In the genomic region with DNA sequence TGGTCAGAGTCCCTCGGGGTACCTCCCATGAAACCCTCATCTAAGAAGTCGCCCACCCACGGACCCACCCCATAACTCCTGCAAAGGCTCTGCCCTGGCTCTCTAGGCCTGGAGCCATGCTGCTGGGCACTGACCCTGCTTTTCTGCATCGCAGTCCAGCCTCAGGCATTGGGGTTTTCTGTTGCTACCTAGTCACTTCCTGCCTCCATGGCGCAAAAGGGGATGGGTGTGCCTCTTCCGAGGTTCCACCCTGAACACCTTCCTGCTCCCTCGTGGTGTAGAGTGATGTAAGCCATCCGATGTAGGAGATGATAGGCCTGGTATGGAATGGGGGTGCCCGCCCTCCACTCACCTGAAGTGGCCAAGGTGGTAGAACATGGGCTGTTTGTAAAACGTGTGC, we compare ENCODE assay signal across 8 cellular contexts. TPM values are rescaled to one million over a fixed set of nuclear protein-coding genes. Genes with fewer than 3 reads are reported as not detected.
DNase-seq lines count a peak whose midpoint lies in the region; ATAC-seq, FAIRE-seq and TF ChIP-seq lines count a peak whose summit lies in the region.
"Not testable (repeated sequence)": the region's sequence is repeated elsewhere in the genome, so short reads cannot be mapped to it uniquely, and the experiment has no call there.

No MANE protein-coding gene starts in this region.

- not testable (repeated sequence) for H4K20me1 ChIP-seq in endothelial cell of umbilical vein (replicated peaks; ENCODE audit: control insufficient read depth, extremely low read depth, insufficient read depth, low read length)

- H3K9me3 ChIP-seq in CD4-positive, alpha-beta memory T cell (ENCODE audit: control insufficient read depth in 1 of 2, low read length in 2 of 2); RWPE2 (ENCODE audit: severe bottlenecking); endothelial cell of umbilical vein (replicated peaks; ENCODE audit: control insufficient read depth, insufficient read depth, low read length); neutrophil: not testable (repeated sequence)

- not testable (repeated sequence) for H3K27ac ChIP-seq in CD4-positive, alpha-beta memory T cell (ENCODE audit: low read depth, low read length); RWPE2 (ENCODE audit: poor library complexity, severe bottlenecking); endothelial cell of umbilical vein (ENCODE audit: insufficient read depth, low read depth, low read length)
- peak overlapping the region; percentile 82 for H3K27ac ChIP-seq in neutrophil

- not testable (repeated sequence) for H3K27me3 Mint-ChIP-seq in CD4-positive, alpha-beta memory T cell; activated CD4-positive, alpha-beta T cell treated with anti-CD3 and anti-CD28 coated beads for 36 hours; activated CD8-positive, alpha-beta T cell treated with anti-CD3 and anti-CD28 coated beads for 36 hours; activated T-helper 1 cell treated with anti-CD3 and anti-CD28 coated beads, Interleukin-12 subunit alpha, Interleukin-12 subunit beta, Interleukin-2, Interleukin-4 antibody, amounts not matched to agents 30 ng/mL and 10 ng/mL and 1 ng/mL, durations not matched to agents 14 hours and 24 hours and 36 hours (ENCODE audit: insufficient read depth); activated naive CD8-positive, alpha-beta T cell treated with anti-CD3 and anti-CD28 coated beads, Interleukin-2, amount 10 ng/mL, durations not matched to agents 7 days and 5 days

- peak overlapping the region; percentile 72 to 98 (median 95) for H3K27ac Mint-ChIP-seq in CD4-positive, alpha-beta memory T cell
- H3K27ac Mint-ChIP-seq in activated CD4-positive, alpha-beta T cell treated with anti-CD3 and anti-CD28 coated beads for 36 hours; activated naive CD8-positive, alpha-beta T cell treated with anti-CD3 and anti-CD28 coated beads, Interleukin-2, amount 10 ng/mL, durations not matched to agents 7 days and 5 days: not testable (repeated sequence)
- peak overlapping the region; percentile 0 for H3K27ac Mint-ChIP-seq in activated CD8-positive, alpha-beta T cell treated with anti-CD3 and anti-CD28 coated beads for 36 hours
- H3K27ac Mint-ChIP-seq in activated T-helper 1 cell treated with anti-CD3 and anti-CD28 coated beads, Interleukin-12 subunit alpha, Interleukin-12 subunit beta, Interleukin-2, Interleukin-4 antibody, amounts not matched to agents 30 ng/mL and 10 ng/mL and 1 ng/mL, durations not matched to agents 14 hours and 24 hours and 36 hours: peak overlapping the region; percentile 82

- not testable (repeated sequence) for H3K9me1 ChIP-seq in endothelial cell of umbilical vein (replicated peaks; ENCODE audit: control insufficient read depth, extremely low read depth, insufficient read depth, low read length)

- peaks cover 23% of the 10 kb centered on the region for H3K4me1 ChIP-seq in CD4-positive, alpha-beta memory T cell (ENCODE audit: insufficient read depth, low read length)
- H3K4me1 ChIP-seq in RWPE2 (ENCODE audit: insufficient read depth, poor library complexity, severe bottlenecking); endothelial cell of umbilical vein (ENCODE audit: control insufficient read depth, extremely low read depth, insufficient read depth, low read length): not testable (repeated sequence)
- H3K4me1 ChIP-seq in neutrophil (ENCODE audit: control insufficient read depth in 1 of 2, insufficient read depth in 1 of 2, low read depth in 1 of 2, low read length in 1 of 2): peaks cover 62 to 78% of the 10 kb centered on the region in 2 experiments

- ATAC-seq in RWPE2 (ENCODE audit: low read depth): 0 out of 3 replicates have a peak, but pooled peaks have one; percentile 7
- ATAC-seq in activated CD4-positive, alpha-beta T cell treated with anti-CD3 and anti-CD28 coated beads for 36 hours: peak; percentile 31
- ATAC-seq in activated CD8-positive, alpha-beta T cell treated with anti-CD3 and anti-CD28 coated beads for 36 hours: peak; percentile 34
- peak; percentile 20 for ATAC-seq in activated naive CD8-positive, alpha-beta T cell treated with anti-CD3 and anti-CD28 coated beads, Interleukin-2, amount 10 ng/mL, durations not matched to agents 7 days and 5 days (ENCODE audit: low read depth)

- H3K36me3 ChIP-seq in CD4-positive, alpha-beta memory T cell (ENCODE audit: insufficient read depth, low read length); RWPE2 (ENCODE audit: low read depth); endothelial cell of umbilical vein (ENCODE audit: control insufficient read depth in 2 of 2, extremely low read depth in 1 of 2, insufficient read depth in 2 of 2, low read length in 2 of 2): not testable (repeated sequence)
- H3K36me3 ChIP-seq in neutrophil: peaks cover 14% of the 10 kb centered on the region

- FAIRE-seq in endothelial cell of umbilical vein (lab: Jason Lieb, UNC): peak; percentile 64

- peak overlapping the region in 7 of 8 donors; percentile 5 to 76 (median 44) for H3K4me3 Mint-ChIP-seq in CD4-positive, alpha-beta memory T cell
- H3K4me3 Mint-ChIP-seq in activated CD4-positive, alpha-beta T cell treated with anti-CD3 and anti-CD28 coated beads for 36 hours; activated CD8-positive, alpha-beta T cell treated with anti-CD3 and anti-CD28 coated beads for 36 hours; activated T-helper 1 cell treated with anti-CD3 and anti-CD28 coated beads, Interleukin-12 subunit alpha, Interleukin-12 subunit beta, Interleukin-2, Interleukin-4 antibody, amounts not matched to agents 30 ng/mL and 10 ng/mL and 1 ng/mL, durations not matched to agents 14 hours and 24 hours and 36 hours; activated naive CD8-positive, alpha-beta T cell treated with anti-CD3 and anti-CD28 coated beads, Interleukin-2, amount 10 ng/mL, durations not matched to agents 7 days and 5 days: not testable (repeated sequence)

- not testable (repeated sequence) for TF ChIP-seq POLR2A in endothelial cell of umbilical vein (IDR thresholded peaks at IDR 0.05; ENCODE audit: low read depth, low read length)

- peak in 3 of 5 donors; percentile 17 to 29 (median 22) for DNase-seq in CD4-positive, alpha-beta memory T cell
- not testable (repeated sequence) for DNase-seq in RWPE2 (ENCODE audit: low spot score); activated CD4-positive, alpha-beta T cell treated with anti-CD3 and anti-CD28 coated beads for 36 hours; activated CD8-positive, alpha-beta T cell treated with anti-CD3 and anti-CD28 coated beads for 36 hours; activated T-helper 1 cell treated with anti-CD3 and anti-CD28 coated beads, Interleukin-12 subunit alpha, Interleukin-12 subunit beta, Interleukin-2, Interleukin-4 antibody, amounts not matched to agents 30 ng/mL and 10 ng/mL and 1 ng/mL, durations not matched to agents 14 hours and 24 hours and 36 hours (ENCODE audit: low spot score); activated naive CD8-positive, alpha-beta T cell treated with anti-CD3 and anti-CD28 coated beads, Interleukin-2, amount 10 ng/mL, durations not matched to agents 7 days and 5 days; endothelial cell of umbilical vein (ENCODE audit: low read depth, low spot score)

- not testable (repeated sequence) for H3K4me2 ChIP-seq in endothelial cell of umbilical vein (ENCODE audit: insufficient read depth, low read length)

- H3K79me2 ChIP-seq in endothelial cell of umbilical vein (ENCODE audit: control insufficient read depth, insufficient read depth, low read length): not testable (repeated sequence)

- intact Hi-C loops in CD4-positive, alpha-beta memory T cell (cut with micrococcal nuclease); activated CD4-positive, alpha-beta T cell treated with anti-CD3 and anti-CD28 coated beads for 36 hours (cut with DNase I, micrococcal nuclease); activated CD8-positive, alpha-beta T cell treated with anti-CD3 and anti-CD28 coated beads for 36 hours (cut with micrococcal nuclease); activated T-helper 1 cell treated with anti-CD3 and anti-CD28 coated beads, Interleukin-12 subunit alpha, Interleukin-12 subunit beta, Interleukin-2, Interleukin-4 antibody, amounts not matched to agents 30 ng/mL and 10 ng/mL and 1 ng/mL, durations not matched to agents 14 hours and 24 hours and 36 hours (cut with micrococcal nuclease); endothelial cell of umbilical vein (cut with micrococcal nuclease): not testable (repeated sequence)

- H3K9ac ChIP-seq in endothelial cell of umbilical vein (replicated peaks; ENCODE audit: extremely low read depth, insufficient read depth, low read length): not testable (repeated sequence)

- not testable (repeated sequence) for TF ChIP-seq CTCF in RWPE2 (IDR thresholded peaks at IDR 0.05; ENCODE audit: poor library complexity, severe bottlenecking); activated CD8-positive, alpha-beta T cell treated with anti-CD3 and anti-CD28 coated beads for 36 hours (IDR thresholded peaks at IDR 0.05); endothelial cell of umbilical vein (IDR thresholded peaks at IDR 0.05; ENCODE audit: extremely low read depth in 1 of 2, insufficient read depth in 1 of 2, low read depth in 1 of 2, low read length in 2 of 2); neutrophil (IDR thresholded peaks at IDR 0.05)

- BruUV-seq in endothelial cell of umbilical vein (replicated peaks; lab: Mats Ljungman, UMichigan): not testable (repeated sequence)

- H3K4me1 Mint-ChIP-seq in CD4-positive, alpha-beta memory T cell: peaks cover 15 to 25% (median 20%) of the 10 kb centered on the region in 4 donors
- peaks cover 24% of the 10 kb centered on the region for H3K4me1 Mint-ChIP-seq in activated CD4-positive, alpha-beta T cell treated with anti-CD3 and anti-CD28 coated beads for 36 hours
- H3K4me1 Mint-ChIP-seq in activated CD8-positive, alpha-beta T cell treated with anti-CD3 and anti-CD28 coated beads for 36 hours (ENCODE audit: low read depth): peaks cover 22% of the 10 kb centered on the region
- H3K4me1 Mint-ChIP-seq in activated T-helper 1 cell treated with anti-CD3 and anti-CD28 coated beads, Interleukin-12 subunit alpha, Interleukin-12 subunit beta, Interleukin-2, Interleukin-4 antibody, amounts not matched to agents 30 ng/mL and 10 ng/mL and 1 ng/mL, durations not matched to agents 14 hours and 24 hours and 36 hours (ENCODE audit: low read depth): peaks cover 20% of the 10 kb centered on the region
- peaks cover 19% of the 10 kb centered on the region for H3K4me1 Mint-ChIP-seq in activated naive CD8-positive, alpha-beta T cell treated with anti-CD3 and anti-CD28 coated beads, Interleukin-2, amount 10 ng/mL, durations not matched to agents 7 days and 5 days

- H3K9me3 Mint-ChIP-seq in CD4-positive, alpha-beta memory T cell; activated CD4-positive, alpha-beta T cell treated with anti-CD3 and anti-CD28 coated beads for 36 hours (ENCODE audit: low read depth); activated CD8-positive, alpha-beta T cell treated with anti-CD3 and anti-CD28 coated beads for 36 hours; activated T-helper 1 cell treated with anti-CD3 and anti-CD28 coated beads, Interleukin-12 subunit alpha, Interleukin-12 subunit beta, Interleukin-2, Interleukin-4 antibody, amounts not matched to agents 30 ng/mL and 10 ng/mL and 1 ng/mL, durations not matched to agents 14 hours and 24 hours and 36 hours; activated naive CD8-positive, alpha-beta T cell treated with anti-CD3 and anti-CD28 coated beads, Interleukin-2, amount 10 ng/mL, durations not matched to agents 7 days and 5 days: not testable (repeated sequence)

- not testable (repeated sequence) for H3K4me3 ChIP-seq in CD4-positive, alpha-beta memory T cell (ENCODE audit: low read length in 2 of 2); RWPE2 (ENCODE audit: severe bottlenecking); endothelial cell of umbilical vein (replicated peaks in 1 of 3; ENCODE audit: insufficient read depth in 1 of 3, low read depth in 1 of 3, low read length in 3 of 3)
- peak overlapping the region in 1 of 2 experiments; percentile 29 for H3K4me3 ChIP-seq in neutrophil (ENCODE audit: low read depth in 1 of 2, low read length in 1 of 2)

- CTCF ChIA-PET in CD4-positive, alpha-beta memory T cell (lab: Charles Lee; ENCODE audit: partially characterized antibody): interaction anchor here (1.2 kb wide), 1 partner anchor 12 kb away, joined by 3 read pairs; no protein-coding TSS in a partner anchor
- CTCF ChIA-PET in activated CD4-positive, alpha-beta T cell treated with anti-CD3 and anti-CD28 coated beads for 36 hours (lab: Charles Lee); activated CD8-positive, alpha-beta T cell treated with anti-CD3 and anti-CD28 coated beads for 36 hours (lab: Charles Lee); endothelial cell of umbilical vein (lab: Charles Lee): not testable (repeated sequence)

- POLR2A ChIA-PET in CD4-positive, alpha-beta memory T cell (lab: Charles Lee; ENCODE audit: partially characterized antibody); activated CD4-positive, alpha-beta T cell treated with anti-CD3 and anti-CD28 coated beads for 36 hours (lab: Charles Lee); activated CD8-positive, alpha-beta T cell treated with anti-CD3 and anti-CD28 coated beads for 36 hours (lab: Charles Lee); activated naive CD8-positive, alpha-beta T cell treated with anti-CD3 and anti-CD28 coated beads, Interleukin-2, amount 10 ng/mL, durations not matched to agents 7 days and 5 days (lab: Charles Lee); endothelial cell of umbilical vein (lab: Charles Lee): not testable (repeated sequence)

- dilution Hi-C loops in endothelial cell of umbilical vein (cut with MboI; ENCODE audit: extremely low pct_ligation_motif_present, low sequenced_read_pairs): not testable (repeated sequence)

- H2AFZ ChIP-seq in endothelial cell of umbilical vein (ENCODE audit: low read depth, low read length): not testable (repeated sequence)

- H3K36me3 Mint-ChIP-seq in CD4-positive, alpha-beta memory T cell: peaks cover 19 to 20% of the 10 kb centered on the region in 2 donors
- H3K36me3 Mint-ChIP-seq in activated CD4-positive, alpha-beta T cell treated with anti-CD3 and anti-CD28 coated beads for 36 hours (ENCODE audit: low read depth): peaks cover 11% of the 10 kb centered on the region
- not testable (repeated sequence) for H3K36me3 Mint-ChIP-seq in activated CD8-positive, alpha-beta T cell treated with anti-CD3 and anti-CD28 coated beads for 36 hours (ENCODE audit: low read depth); activated T-helper 1 cell treated with anti-CD3 and anti-CD28 coated beads, Interleukin-12 subunit alpha, Interleukin-12 subunit beta, Interleukin-2, Interleukin-4 antibody, amounts not matched to agents 30 ng/mL and 10 ng/mL and 1 ng/mL, durations not matched to agents 14 hours and 24 hours and 36 hours (ENCODE audit: low read depth); activated naive CD8-positive, alpha-beta T cell treated with anti-CD3 and anti-CD28 coated beads, Interleukin-2, amount 10 ng/mL, durations not matched to agents 7 days and 5 days

- not testable (repeated sequence) for H3K27me3 ChIP-seq in CD4-positive, alpha-beta memory T cell (ENCODE audit: insufficient read depth, low read length); RWPE2 (ENCODE audit: insufficient read depth, poor library complexity, severe bottlenecking); endothelial cell of umbilical vein (ENCODE audit: control insufficient read depth in 2 of 2, insufficient read depth in 2 of 2, low read length in 2 of 2); neutrophil

RNA-seq across cellular contexts. Expression of gene MTX1, which starts 6.2 kb away (rescaled TPM):
- 10 to 100 TPM; 17.7 to 18.2 TPM for total RNA-seq in CD4-positive, alpha-beta memory T cell
- 10 to 100 TPM; 42.5 to 65.5 TPM for polyA plus RNA-seq in CD4-positive, alpha-beta memory T cell
- 10 to 100 TPM; 52.8 to 52.9 TPM for total RNA-seq in activated CD4-positive, alpha-beta T cell treated with anti-CD3 and anti-CD28 coated beads for 36 hours
- total RNA-seq in activated CD8-positive, alpha-beta T cell treated with anti-CD3 and anti-CD28 coated beads for 36 hours: 10 to 100 TPM; 59.2 to 61.0 TPM
- 61.8 and 62.3 TPM in 2 replicates for total RNA-seq in activated T-helper 1 cell treated with anti-CD3 and anti-CD28 coated beads, Interleukin-12 subunit alpha, Interleukin-12 subunit beta, Interleukin-2, Interleukin-4 antibody, amounts not matched to agents 30 ng/mL and 10 ng/mL and 1 ng/mL, durations not matched to agents 14 hours and 24 hours and 36 hours
- total RNA-seq in activated naive CD8-positive, alpha-beta T cell treated with anti-CD3 and anti-CD28 coated beads, Interleukin-2, amount 10 ng/mL, durations not matched to agents 7 days and 5 days: 10 to 100 TPM; 31.5 to 31.7 TPM
- total RNA-seq in endothelial cell of umbilical vein: 49.1 and 53.0 TPM in 2 replicates
- polyA plus RNA-seq in endothelial cell of umbilical vein: 109 and 137 TPM in 2 replicates
- 83.3 and 90.2 TPM in 2 replicates for polyA plus RNA-seq in endothelial cell of umbilical vein (2011; cell fraction: cytosol; rRNA removed)
- polyA plus RNA-seq in endothelial cell of umbilical vein (2011; cell fraction: nucleus; rRNA removed): 45.5 and 50.8 TPM in 2 replicates
- polyA plus RNA-seq in endothelial cell of umbilical vein (2012): 56.9 and 61.7 TPM in 2 replicates
- 44.4 and 56.0 TPM in 2 replicates for polyA minus RNA-seq in endothelial cell of umbilical vein
- 63.1 TPM for polyA minus RNA-seq in endothelial cell of umbilical vein (2011; cell fraction: cytosol; rRNA and poly(A)+ RNA removed)
- 14.8 and 20.2 TPM in 2 replicates for polyA minus RNA-seq in endothelial cell of umbilical vein (2011; cell fraction: nucleus; rRNA and poly(A)+ RNA removed)

RNA-seq across cellular contexts. Expression of gene THBS3, which starts 7.0 kb away (rescaled TPM):
- total RNA-seq in CD4-positive, alpha-beta memory T cell: 10 to 100 TPM; 30.9 to 33.5 TPM
- polyA plus RNA-seq in CD4-positive, alpha-beta memory T cell: 1 to 10 TPM; 6.1 to 6.7 TPM
- 10 to 100 TPM; 12.8 to 13.7 TPM for total RNA-seq in activated CD4-positive, alpha-beta T cell treated with anti-CD3 and anti-CD28 coated beads for 36 hours
- total RNA-seq in activated CD8-positive, alpha-beta T cell treated with anti-CD3 and anti-CD28 coated beads for 36 hours: 10 to 100 TPM; 11.1 to 12.0 TPM
- 9.7 and 10.0 TPM in 2 replicates for total RNA-seq in activated T-helper 1 cell treated with anti-CD3 and anti-CD28 coated beads, Interleukin-12 subunit alpha, Interleukin-12 subunit beta, Interleukin-2, Interleukin-4 antibody, amounts not matched to agents 30 ng/mL and 10 ng/mL and 1 ng/mL, durations not matched to agents 14 hours and 24 hours and 36 hours
- 10 to 100 TPM; 25.1 to 26.3 TPM for total RNA-seq in activated naive CD8-positive, alpha-beta T cell treated with anti-CD3 and anti-CD28 coated beads, Interleukin-2, amount 10 ng/mL, durations not matched to agents 7 days and 5 days
- total RNA-seq in endothelial cell of umbilical vein: 22.4 and 23.6 TPM in 2 replicates
- 25.7 and 29.4 TPM in 2 replicates for polyA plus RNA-seq in endothelial cell of umbilical vein
- polyA plus RNA-seq in endothelial cell of umbilical vein (2011; cell fraction: cytosol; rRNA removed): 11.5 and 13.1 TPM in 2 replicates
- 134 and 168 TPM in 2 replicates for polyA plus RNA-seq in endothelial cell of umbilical vein (2011; cell fraction: nucleus; rRNA removed)
- 18.6 and 32.2 TPM in 2 replicates for polyA plus RNA-seq in endothelial cell of umbilical vein (2012)
- 30.1 and 36.1 TPM in 2 replicates for polyA minus RNA-seq in endothelial cell of umbilical vein
- 2.7 TPM for polyA minus RNA-seq in endothelial cell of umbilical vein (2011; cell fraction: cytosol; rRNA and poly(A)+ RNA removed)
- polyA minus RNA-seq in endothelial cell of umbilical vein (2011; cell fraction: nucleus; rRNA and poly(A)+ RNA removed): 23.8 and 26.1 TPM in 2 replicates

RNA-seq across cellular contexts. Expression of gene ENTREP3, which starts 40.6 kb away (rescaled TPM):
- 10 to 100 TPM; 10.5 to 12.2 TPM for total RNA-seq in CD4-positive, alpha-beta memory T cell
- 1 to 10 TPM in 1 of 2 donors, under 1 TPM in 1; 0.50 to 1.8 TPM for polyA plus RNA-seq in CD4-positive, alpha-beta memory T cell
- 10 to 100 TPM; 29.7 to 34.8 TPM for total RNA-seq in activated CD4-positive, alpha-beta T cell treated with anti-CD3 and anti-CD28 coated beads for 36 hours
- total RNA-seq in activated CD8-positive, alpha-beta T cell treated with anti-CD3 and anti-CD28 coated beads for 36 hours: 10 to 100 TPM; 41.1 to 42.2 TPM
- total RNA-seq in activated T-helper 1 cell treated with anti-CD3 and anti-CD28 coated beads, Interleukin-12 subunit alpha, Interleukin-12 subunit beta, Interleukin-2, Interleukin-4 antibody, amounts not matched to agents 30 ng/mL and 10 ng/mL and 1 ng/mL, durations not matched to agents 14 hours and 24 hours and 36 hours: 40.3 and 45.5 TPM in 2 replicates
- 10 to 100 TPM; 26.0 to 29.4 TPM for total RNA-seq in activated naive CD8-positive, alpha-beta T cell treated with anti-CD3 and anti-CD28 coated beads, Interleukin-2, amount 10 ng/mL, durations not matched to agents 7 days and 5 days
- total RNA-seq in endothelial cell of umbilical vein: 61.8 and 62.7 TPM in 2 replicates
- polyA plus RNA-seq in endothelial cell of umbilical vein: 26.6 and 27.4 TPM in 2 replicates
- 20.3 and 26.1 TPM in 2 replicates for polyA plus RNA-seq in endothelial cell of umbilical vein (2011; cell fraction: cytosol; rRNA removed)
- 23.2 and 24.1 TPM in 2 replicates for polyA plus RNA-seq in endothelial cell of umbilical vein (2011; cell fraction: nucleus; rRNA removed)
- polyA plus RNA-seq in endothelial cell of umbilical vein (2012): 36.0 and 43.1 TPM in 2 replicates
- polyA minus RNA-seq in endothelial cell of umbilical vein: 12.0 and 12.6 TPM in 2 replicates
- polyA minus RNA-seq in endothelial cell of umbilical vein (2011; cell fraction: cytosol; rRNA and poly(A)+ RNA removed): 15.0 TPM
- 7.2 and 7.4 TPM in 2 replicates for polyA minus RNA-seq in endothelial cell of umbilical vein (2011; cell fraction: nucleus; rRNA and poly(A)+ RNA removed)

RNA-seq across cellular contexts. Expression of gene TRIM46, which starts 41.1 kb away (rescaled TPM):
- 1 to 10 TPM; 8.4 to 8.5 TPM for total RNA-seq in CD4-positive, alpha-beta memory T cell
- polyA plus RNA-seq in CD4-positive, alpha-beta memory T cell: 1 to 10 TPM; 1.6 to 3.6 TPM
- 1 to 10 TPM; 6.3 to 6.9 TPM for total RNA-seq in activated CD4-positive, alpha-beta T cell treated with anti-CD3 and anti-CD28 coated beads for 36 hours
- total RNA-seq in activated CD8-positive, alpha-beta T cell treated with anti-CD3 and anti-CD28 coated beads for 36 hours: 1 to 10 TPM; 5.8 to 6.1 TPM
- total RNA-seq in activated T-helper 1 cell treated with anti-CD3 and anti-CD28 coated beads, Interleukin-12 subunit alpha, Interleukin-12 subunit beta, Interleukin-2, Interleukin-4 antibody, amounts not matched to agents 30 ng/mL and 10 ng/mL and 1 ng/mL, durations not matched to agents 14 hours and 24 hours and 36 hours: 10.2 and 12.6 TPM in 2 replicates
- total RNA-seq in activated naive CD8-positive, alpha-beta T cell treated with anti-CD3 and anti-CD28 coated beads, Interleukin-2, amount 10 ng/mL, durations not matched to agents 7 days and 5 days: 10 to 100 TPM; 12.4 to 13.4 TPM
- total RNA-seq in endothelial cell of umbilical vein: 9.6 and 10.0 TPM in 2 replicates
- polyA plus RNA-seq in endothelial cell of umbilical vein: 9.5 and 12.7 TPM in 2 replicates
- 4.9 and 5.8 TPM in 2 replicates for polyA plus RNA-seq in endothelial cell of umbilical vein (2011; cell fraction: cytosol; rRNA removed)
- polyA plus RNA-seq in endothelial cell of umbilical vein (2011; cell fraction: nucleus; rRNA removed): 20.9 and 24.0 TPM in 2 replicates
- polyA plus RNA-seq in endothelial cell of umbilical vein (2012): 5.6 and 7.1 TPM in 2 replicates
- 7.2 and 10.3 TPM in 2 replicates for polyA minus RNA-seq in endothelial cell of umbilical vein
- not detected for polyA minus RNA-seq in endothelial cell of umbilical vein (2011; cell fraction: cytosol; rRNA and poly(A)+ RNA removed)
- 10.0 and 11.3 TPM in 2 replicates for polyA minus RNA-seq in endothelial cell of umbilical vein (2011; cell fraction: nucleus; rRNA and poly(A)+ RNA removed)

RNA-seq across cellular contexts. Expression of gene KRTCAP2, which starts 41.6 kb away (rescaled TPM):
- 100 to 1,000 TPM; 173 to 180 TPM for total RNA-seq in CD4-positive, alpha-beta memory T cell
- polyA plus RNA-seq in CD4-positive, alpha-beta memory T cell: 100 to 1,000 TPM; 469 to 488 TPM
- total RNA-seq in activated CD4-positive, alpha-beta T cell treated with anti-CD3 and anti-CD28 coated beads for 36 hours: 100 to 1,000 TPM; 125 to 300 TPM
- total RNA-seq in activated CD8-positive, alpha-beta T cell treated with anti-CD3 and anti-CD28 coated beads for 36 hours: 100 to 1,000 TPM; 124 to 125 TPM
- 230 and 238 TPM in 2 replicates for total RNA-seq in activated T-helper 1 cell treated with anti-CD3 and anti-CD28 coated beads, Interleukin-12 subunit alpha, Interleukin-12 subunit beta, Interleukin-2, Interleukin-4 antibody, amounts not matched to agents 30 ng/mL and 10 ng/mL and 1 ng/mL, durations not matched to agents 14 hours and 24 hours and 36 hours
- 100 to 1,000 TPM; 146 to 170 TPM for total RNA-seq in activated naive CD8-positive, alpha-beta T cell treated with anti-CD3 and anti-CD28 coated beads, Interleukin-2, amount 10 ng/mL, durations not matched to agents 7 days and 5 days
- total RNA-seq in endothelial cell of umbilical vein: 170 and 207 TPM in 2 replicates
- 362 and 409 TPM in 2 replicates for polyA plus RNA-seq in endothelial cell of umbilical vein
- polyA plus RNA-seq in endothelial cell of umbilical vein (2011; cell fraction: cytosol; rRNA removed): 298 and 301 TPM in 2 replicates
- polyA plus RNA-seq in endothelial cell of umbilical vein (2011; cell fraction: nucleus; rRNA removed): 92.2 and 112 TPM in 2 replicates
- polyA plus RNA-seq in endothelial cell of umbilical vein (2012): 200 and 222 TPM in 2 replicates
- 246 and 346 TPM in 2 replicates for polyA minus RNA-seq in endothelial cell of umbilical vein
- polyA minus RNA-seq in endothelial cell of umbilical vein (2011; cell fraction: cytosol; rRNA and poly(A)+ RNA removed): 286 TPM
- polyA minus RNA-seq in endothelial cell of umbilical vein (2011; cell fraction: nucleus; rRNA and poly(A)+ RNA removed): 38.0 and 44.5 TPM in 2 replicates
